Comparison of ENCODE assay signal across 19 cellular contexts in genomic region chr3:69452295-69452694, GRCh38.
A peak's percentile ranks its signal among the peaks of the same experiment; 100 is the strongest.
DNase-seq lines count a peak whose midpoint lies in the region; ATAC-seq, FAIRE-seq and TF ChIP-seq lines count a peak whose summit lies in the region.
"Had no signal": no experiment of that assay in that cellular context is flagged by ENCODE, and none has a peak within 500 bp of the region (broad histone marks: within the 10 kb centered on the region; RNA-seq: fewer than 3 reads in every experiment).

No MANE protein-coding gene starts in this region.

- H3K27me3 Mint-ChIP-seq in brain: no peaks in the 10 kb centered on the region

- FAIRE-seq in HTR-8/SVneo (lab: Jason Lieb, UNC): peak; percentile 31
- no peak for FAIRE-seq in pancreas (lab: Jason Lieb, UNC)
- FAIRE-seq: G401.6, GM12892, H54 had no signal

- no peaks in the 10 kb centered on the region for H3K9me3 Mint-ChIP-seq in brain
- H3K9me3 Mint-ChIP-seq: CD8-positive, alpha-beta T cell; HFFc6 had no signal

- peaks cover 25% of the 10 kb centered on the region for H3K4me1 Mint-ChIP-seq in brain
- H3K4me1 Mint-ChIP-seq: CD4-positive, CD25-positive, alpha-beta regulatory T cell had no signal

- no peaks in the 10 kb centered on the region for H3K36me3 Mint-ChIP-seq in brain
- H3K36me3 Mint-ChIP-seq: CD4-positive, CD25-positive, alpha-beta regulatory T cell; CD8-positive, alpha-beta T cell had no signal

- peak; percentile 38 to 86 (median 62) for ATAC-seq in pancreas
- no peak for ATAC-seq in HG03378 (IDR thresholded peaks at IDR 0.05; ENCODE audit: unreplicated experiment)
- no peak for ATAC-seq in gastrocnemius medialis
- ATAC-seq: CD8-positive, alpha-beta T cell had no signal

- no peak overlapping the region for H3K4me3 ChIP-seq in pancreas
- H3K4me3 ChIP-seq in gastrocnemius medialis: no peak overlapping the region
- H3K4me3 ChIP-seq: BLaER1, HAP-1 had no signal

- in situ Hi-C loops in gastrocnemius medialis (cut with MboI; ENCODE audit: low sequenced_read_pairs in 4 of 4): no loop called here

- no peaks in the 10 kb centered on the region for H3K36me3 ChIP-seq in pancreas
- no peaks in the 10 kb centered on the region for H3K36me3 ChIP-seq in gastrocnemius medialis
- H3K36me3 ChIP-seq: BLaER1, HAP-1 had no signal

- 14 to 21% methylated on average over 2 of the region's 2 CpGs for WGBS in pancreas, 2 donors

- H3K27ac ChIP-seq in pancreas (no peak overlapping the region), gastrocnemius medialis (no peak overlapping the region)
- H3K27ac ChIP-seq: BLaER1, C4-2B had no signal

- H3K4me3 Mint-ChIP-seq in brain: no peak overlapping the region
- H3K4me3 Mint-ChIP-seq: CD4-positive, CD25-positive, alpha-beta regulatory T cell; CD8-positive, alpha-beta T cell; HFFc6 had no signal

- intact Hi-C loops in pancreas (cut with DNase I): no loop called here
- intact Hi-C loops in gastrocnemius medialis (cut with DNase I; ENCODE audit: low total_unique reads): no loop called here

- no peaks in the 10 kb centered on the region for H3K9me3 ChIP-seq in pancreas
- H3K9me3 ChIP-seq in gastrocnemius medialis: no peaks in the 10 kb centered on the region

- H3K4me1 ChIP-seq in pancreas (peaks cover 0 to 5% (median 0%) of the 10 kb centered on the region in 3 donors), gastrocnemius medialis (no peaks in the 10 kb centered on the region)
- H3K4me1 ChIP-seq: BLaER1, Caco-2, HAP-1 had no signal

- no peaks in the 10 kb centered on the region for H3K27me3 ChIP-seq in pancreas
- H3K27me3 ChIP-seq in gastrocnemius medialis: no peaks in the 10 kb centered on the region
- H3K27me3 ChIP-seq: BLaER1 had no signal

- DNase-seq in HTR-8/SVneo (ENCODE audit: insufficient read length, low spot score) (no peak), pancreas (no peak), NCI-H2081 (lab: John Stamatoyannopoulos, UW) (no peak), gastrocnemius medialis (no peak)
- DNase-seq: Caco-2; CD4-positive, CD25-positive, alpha-beta regulatory T cell; CD8-positive, alpha-beta T cell; DMS153; DND-41; GOT3; HFFc6 had no signal

- H3K27ac Mint-ChIP-seq in brain: peak overlapping the region in 3 of 5 experiments; percentile 3 to 77 (median 44)
- H3K27ac Mint-ChIP-seq: CD4-positive, CD25-positive, alpha-beta regulatory T cell; CD8-positive, alpha-beta T cell; HFFc6 had no signal

- TF ChIP-seq CTCF in brain (conservative IDR thresholded peaks at IDR 0.05) (no peak), pancreas (IDR thresholded peaks at IDR 0.05) (no peak), gastrocnemius medialis (IDR thresholded peaks at IDR 0.05 in 4 of 5, conservative IDR thresholded peaks at IDR 0.05 in 1 of 5) (no peak)

- TF ChIP-seq POLR2A in gastrocnemius medialis (IDR thresholded peaks at IDR 0.05): no peak

Comparison
In these comparisons a context has a peak if more than half of its experiments do, and no peak if none do; other contexts are left out.
1. ATAC-seq: peak in pancreas (4 of 4); none in HG03378 (single experiment) and gastrocnemius medialis (0 of 2).